1 cellular context compared by ENCODE assay signal in genomic region chr1:6351480-6352137, GRCh38.
TF ChIP-seq lines count a peak whose summit lies in the region.

No MANE protein-coding gene starts in this region.

TF ChIP-seq in GM23338, 12 proteins besides CTCF, POLR2A, EP300 and RAD21 (continued from another document):
- TF ChIP-seq ZNF462 (CRISPR knock-in tag; IDR thresholded peaks at IDR 0.05) (no peak), STAT1 (IDR thresholded peaks at IDR 0.05; ENCODE audit: unreplicated experiment) (no peak), ZNF114 (CRISPR knock-in tag; IDR thresholded peaks at IDR 0.05) (no peak), EZH2 (IDR thresholded peaks at IDR 0.05; ENCODE audit: low read depth, unreplicated experiment) (no peak)
